In genomic region chr5:143536364-143536763, GRCh38 we compare ENCODE assay signal across 12 cellular contexts.
A peak's percentile ranks its signal among the peaks of the same experiment; 100 is the strongest.
DNase-seq lines count a peak whose midpoint lies in the region; ATAC-seq, FAIRE-seq and TF ChIP-seq lines count a peak whose summit lies in the region.
"Had no signal": no experiment of that assay in that cellular context is flagged by ENCODE, and none has a peak within 500 bp of the region (broad histone marks: within the 10 kb centered on the region; RNA-seq: fewer than 3 reads in every experiment).

No MANE protein-coding gene starts in this region.

- H3K27me3 ChIP-seq in kidney epithelial cell (ENCODE audit: control insufficient read depth, insufficient read depth, low read length), result no peaks in the 10 kb centered on the region

- no peak for ATAC-seq in stimulated activated naive B cell treated with anti-CD40 and anti-IgM and Interleukin-4, amounts not matched to agents 10 μg/mL and 1 μg/mL and 100 μg/mL, for 72 hours (replicated peaks)
- no peak for ATAC-seq in GM19397 (IDR thresholded peaks at IDR 0.05; ENCODE audit: unreplicated experiment)

- no peaks in the 10 kb centered on the region for H3K36me3 Mint-ChIP-seq in stimulated activated naive B cell treated with anti-CD40 and anti-IgM and Interleukin-4, amounts not matched to agents 10 μg/mL and 1 μg/mL and 100 μg/mL, for 72 hours
- H3K36me3 Mint-ChIP-seq in osteocyte (ENCODE audit: unreplicated experiment), result no peaks in the 10 kb centered on the region
- H3K36me3 Mint-ChIP-seq: brain, CD14-positive monocyte had no signal

- peaks cover 0 to 5% of the 10 kb centered on the region in 2 donors for H3K9me3 Mint-ChIP-seq in stimulated activated naive B cell treated with anti-CD40 and anti-IgM and Interleukin-4, amounts not matched to agents 10 μg/mL and 1 μg/mL and 100 μg/mL, for 72 hours
- peaks cover 6% of the 10 kb centered on the region for H3K9me3 Mint-ChIP-seq in osteocyte (ENCODE audit: unreplicated experiment)

- H3K4me1 Mint-ChIP-seq in stimulated activated naive B cell treated with anti-CD40 and anti-IgM and Interleukin-4, amounts not matched to agents 10 μg/mL and 1 μg/mL and 100 μg/mL, for 72 hours, result no peaks in the 10 kb centered on the region
- peaks cover 3% of the 10 kb centered on the region for H3K4me1 Mint-ChIP-seq in osteocyte (ENCODE audit: unreplicated experiment)
- H3K4me1 Mint-ChIP-seq: brain, CD14-positive monocyte had no signal

- no peak for FAIRE-seq in frontal cortex (lab: Jason Lieb, UNC)

- no peaks in the 10 kb centered on the region for H3K27me3 Mint-ChIP-seq in stimulated activated naive B cell treated with anti-CD40 and anti-IgM and Interleukin-4, amounts not matched to agents 10 μg/mL and 1 μg/mL and 100 μg/mL, for 72 hours
- no peaks in the 10 kb centered on the region for H3K27me3 Mint-ChIP-seq in osteocyte (ENCODE audit: unreplicated experiment)
- H3K27me3 Mint-ChIP-seq: brain had no signal

- no peaks in the 10 kb centered on the region for H3K36me3 ChIP-seq in kidney epithelial cell (ENCODE audit: control insufficient read depth, insufficient read depth, low read length)

- no peak overlapping the region for H3K27ac Mint-ChIP-seq in stimulated activated naive B cell treated with anti-CD40 and anti-IgM and Interleukin-4, amounts not matched to agents 10 μg/mL and 1 μg/mL and 100 μg/mL, for 72 hours
- H3K27ac Mint-ChIP-seq in osteocyte (ENCODE audit: unreplicated experiment), result no peak overlapping the region
- H3K27ac Mint-ChIP-seq: brain, CD14-positive monocyte had no signal

- no peak overlapping the region for H3K4me3 Mint-ChIP-seq in stimulated activated naive B cell treated with anti-CD40 and anti-IgM and Interleukin-4, amounts not matched to agents 10 μg/mL and 1 μg/mL and 100 μg/mL, for 72 hours
- H3K4me3 Mint-ChIP-seq in osteocyte (ENCODE audit: unreplicated experiment), result no peak overlapping the region
- H3K4me3 Mint-ChIP-seq: brain, CD14-positive monocyte had no signal

- peak; percentile 28 for DNase-seq in 8988T
- peak; percentile 88 for DNase-seq in HFF-Myc (ENCODE audit: extremely low read depth, low read depth)
- peak; percentile 95 for DNase-seq in astrocyte of the hippocampus (ENCODE audit: low read depth, low spot score)
- DNase-seq in kidney epithelial cell (ENCODE audit: low read depth), result peak; percentile 79
- DNase-seq in stimulated activated naive B cell treated with anti-CD40 and anti-IgM and Interleukin-4, amounts not matched to agents 10 μg/mL and 1 μg/mL and 100 μg/mL, for 72 hours, result no peak
- DNase-seq in osteocyte (ENCODE audit: extremely low spot score, unreplicated experiment), result no peak
- DNase-seq in frontal cortex (ENCODE audit: low spot score in 2 of 2), result no peak
- DNase-seq: activated CD4-positive, alpha-beta T cell treated with anti-CD3 and anti-CD28 coated beads for 48 hours; NCI-H1092 treated with DMSO at 0.1 percent for 48 hours had no signal

- no peak for TF ChIP-seq CTCF in HFF-Myc (IDR thresholded peaks at IDR 0.05; ENCODE audit: low read depth, low read length, missing control alignments)
- no peak for TF ChIP-seq CTCF in kidney epithelial cell (IDR thresholded peaks at IDR 0.05; ENCODE audit: insufficient read depth, low read length, poor library complexity, severe bottlenecking)
- no peak for TF ChIP-seq CTCF in osteocyte (IDR thresholded peaks at IDR 0.05)

- H3K4me3 ChIP-seq in HFF-Myc (replicated peaks; ENCODE audit: low read depth, low read length), result no peak overlapping the region
- H3K4me3 ChIP-seq in kidney epithelial cell (ENCODE audit: low read depth, low read length), result no peak overlapping the region

Comparison
In these comparisons a context has a peak if more than half of its experiments do, and no peak if none do; other contexts are left out.
1. DNase-seq: peak in 8988T (single experiment), HFF-Myc (single experiment), astrocyte of the hippocampus (single experiment) and kidney epithelial cell (single experiment); none in stimulated activated naive B cell treated with anti-CD40 and anti-IgM and Interleukin-4, amounts not matched to agents 10 μg/mL and 1 μg/mL and 100 μg/mL, for 72 hours (single experiment), osteocyte (single experiment) and frontal cortex (0 of 2).